Comparison of ENCODE assay signal across 8 cellular contexts in genomic region chr6:109187399-109188114, GRCh38.
DNase-seq lines count a peak whose midpoint lies in the region; ATAC-seq and TF ChIP-seq lines count a peak whose summit lies in the region.

No MANE protein-coding gene starts in this region.

- H3K4me1 ChIP-seq in ascending aorta, result no peaks in the 10 kb centered on the region

- H3K36me3 ChIP-seq in ascending aorta, result no peaks in the 10 kb centered on the region

- peak; percentile 86 to 98 (median 96) for TF ChIP-seq CTCF in ascending aorta (IDR thresholded peaks at IDR 0.05)

- ATAC-seq in HG03135 (IDR thresholded peaks at IDR 0.05; ENCODE audit: unreplicated experiment), result no peak
- ATAC-seq in GM18517 (IDR thresholded peaks at IDR 0.05; ENCODE audit: unreplicated experiment), result no peak

- no peaks in the 10 kb centered on the region for H3K9me3 ChIP-seq in ascending aorta

- H3K4me3 ChIP-seq in ascending aorta, result no peak overlapping the region

- intact Hi-C loops in ascending aorta (cut with DNase I), result loop anchor here (1.0 to 5.0 kb wide), 3 partner anchors 115 to 255 kb away; partner anchors contain the start of genes PPIL6 and SMPD2

- no peak overlapping the region for H3K27ac ChIP-seq in ascending aorta

- H3K27me3 ChIP-seq in ascending aorta, result no peaks in the 10 kb centered on the region

- DNase-seq in GDM1 (lab: John Stamatoyannopoulos, UW) (peak; percentile 30), M059J (ENCODE audit: low read depth) (peak; percentile 46), T-helper 2 cell (peak; percentile 19 to 57 (median 30)), ascending aorta (ENCODE audit: low spot score in 2 of 2) (peak in 1 of 2 donors; percentile 73), iPS-NIHi7 (ENCODE audit: extremely low spot score) (peak; percentile 65)
- DNase-seq in stimulated activated CD4-positive, alpha-beta T cell treated with anti-CD3 and anti-CD28 coated beads, Interleukin-12 subunit alpha, Interleukin-12 subunit beta, amount 100 ng/mL, for 48 hours (ENCODE audit: low read depth in 2 of 3, low spot score in 1 of 3), result peak; percentile 26 to 49 (median 28)
